17 cellular contexts compared by ENCODE assay signal in genomic region chr2:48284624-48285212, GRCh38. TPM values are rescaled to one million over a fixed set of nuclear protein-coding genes. Genes with fewer than 3 reads are reported as not detected.
DNase-seq lines count a peak whose midpoint lies in the region; ATAC-seq, FAIRE-seq and TF ChIP-seq lines count a peak whose summit lies in the region.
"Had no signal": no experiment of that assay in that cellular context is flagged by ENCODE, and none has a peak within 500 bp of the region (broad histone marks: within the 10 kb centered on the region; RNA-seq: fewer than 3 reads in every experiment).

No MANE protein-coding gene starts in this region.

- no peaks in the 10 kb centered on the region for H3K23me2 ChIP-seq in H1 (ENCODE audit: low read depth, low read length)

- no peak overlapping the region for H3K56ac ChIP-seq in H1 (replicated peaks; ENCODE audit: insufficient read length, low read depth, low read length)

- no peak overlapping the region for H3K4ac ChIP-seq in H1 (replicated peaks; ENCODE audit: insufficient read length, low read depth, low read length)

- 0 out of 2 replicates have a peak, but pooled peaks cover 8% of the 10 kb centered on the region for H3K9me3 ChIP-seq in HUES48 (ENCODE audit: control insufficient read depth, insufficient read depth, low read length)
- H3K9me3 ChIP-seq in H1 (ENCODE audit: insufficient read depth in 2 of 2, low read depth in 1 of 2, low read length in 1 of 2), result no peaks in the 10 kb centered on the region
- H3K9me3 ChIP-seq in HepG2 (ENCODE audit: low read length), result no peaks in the 10 kb centered on the region
- H3K9me3 ChIP-seq: MG63 had no signal

- H3K9ac ChIP-seq in HUES48 (ENCODE audit: low read depth, low read length), result no peak overlapping the region
- H3K9ac ChIP-seq in H1 (replicated peaks in 1 of 4; ENCODE audit: extremely low read depth in 1 of 4, low read depth in 3 of 4, low read length in 3 of 4), result no peak overlapping the region
- H3K9ac ChIP-seq in HepG2 (ENCODE audit: insufficient read depth, low read depth, low read length), result no peak overlapping the region

- CTCF ChIA-PET in H1 (lab: Charles Lee; ENCODE audit: partially characterized antibody), result interaction anchor here (0.9 to 1.2 kb wide), 3 partner anchors 13 to 176 kb away, joined by 3 to 5 read pairs (median 3); no protein-coding TSS in a partner anchor
- CTCF ChIA-PET in HepG2 (lab: Yijun Ruan, JAX; ENCODE audit: low intra/inter-chr PET ratio, low total read pairs), result no interaction called here

- TF ChIP-seq POLR2A in H1 (IDR thresholded peaks at IDR 0.05; ENCODE audit: control extremely low read depth in 1 of 2, low read depth in 2 of 2, low read length in 2 of 2) (no peak), HepG2 (IDR thresholded peaks at IDR 0.05; ENCODE audit: insufficient read depth in 1 of 2, low read depth in 2 of 2, low read length in 2 of 2) (no peak), lower leg skin (IDR thresholded peaks at IDR 0.05) (no peak)

- FAIRE-seq in H1 (lab: Jason Lieb, UNC) (no peak), HepG2 (lab: Jason Lieb, UNC) (no peak)

- peak overlapping the region; percentile 68; the same call in 1 of the 2 replicates for H2BK20ac ChIP-seq in H1 (ENCODE audit: low read length)

- 0 out of 2 replicates have a peak overlapping the region, but pooled peaks have one; percentile 32 for H2BK15ac ChIP-seq in H1 (ENCODE audit: low read length)

- no peak for TF ChIP-seq EP300 in H1 (IDR thresholded peaks at IDR 0.05; ENCODE audit: borderline replicate concordance in 1 of 2, low read depth in 2 of 2, low read length in 2 of 2)
- no peak; a peak in 1 of 4 replicates for TF ChIP-seq EP300 in HepG2 (IDR thresholded peaks at IDR 0.05; ENCODE audit: low read depth in 2 of 2, low read length in 2 of 2)
- no peak for TF ChIP-seq EP300 in HepG2 (CRISPR knock-in tag; IDR thresholded peaks at IDR 0.05; ENCODE audit: borderline replicate concordance)

- H2BK12ac ChIP-seq in H1 (ENCODE audit: low read depth, low read length), result peak overlapping the region; percentile 94; the same call in 1 of the 2 replicates

- TF ChIP-seq RAD21 in H1 (IDR thresholded peaks at IDR 0.05 in 1 of 2, conservative IDR thresholded peaks at IDR 0.05 in 1 of 2; ENCODE audit: low read depth in 2 of 2, low read length in 2 of 2), result no peak
- no peak for TF ChIP-seq RAD21 in HepG2 (CRISPR knock-in tag; IDR thresholded peaks at IDR 0.05)

- BruUV-seq in HepG2 (replicated peaks; lab: Mats Ljungman, UMichigan), result no TSS peak

- no peaks in the 10 kb centered on the region for H3K79me2 ChIP-seq in H1 (ENCODE audit: control insufficient read depth in 1 of 2, insufficient read depth in 2 of 2, low read length in 2 of 2)
- no peaks in the 10 kb centered on the region for H3K79me2 ChIP-seq in HepG2 (ENCODE audit: insufficient read depth, low read length)

- 79% methylated on average over 4 of the region's 4 CpGs; no CpG with 5 or more reads in 1 of the 2 experiments for WGBS in H1 (ENCODE audit: extremely low coverage in 1 of 2, insufficient coverage in 1 of 2, insufficient read length in 1 of 2, insufficient replicate concordance in 2 of 2, low coverage in 1 of 2, low lambda C conversion rate in 2 of 2, missing lambda C conversion rate in 1 of 2), 2 experiments
- WGBS in HepG2 (ENCODE audit: low lambda C conversion rate), result 49% methylated on average over 4 of the region's 4 CpGs
- WGBS in lower leg skin, 2 donors, result 80 to 81% methylated on average over 4 of the region's 4 CpGs

- H3K27me3 ChIP-seq in HUES48 (ENCODE audit: control insufficient read depth, insufficient read depth, low read length) (no peaks in the 10 kb centered on the region), H1 (replicated peaks in 1 of 4; ENCODE audit: control insufficient read depth in 3 of 4, extremely low read depth in 1 of 4, insufficient read depth in 3 of 4, low read length in 3 of 4) (no peaks in the 10 kb centered on the region), HepG2 (ENCODE audit: control insufficient read depth in 1 of 2, insufficient read depth in 2 of 2, low read length in 2 of 2) (no peaks in the 10 kb centered on the region)
- H3K27me3 ChIP-seq: MG63 had no signal

- H3K4me3 ChIP-seq in HUES48 (ENCODE audit: low read depth, low read length), result no peak overlapping the region
- no peak overlapping the region for H3K4me3 ChIP-seq in H1 (ENCODE audit: extremely low read depth in 1 of 4, insufficient read depth in 2 of 4, low read depth in 3 of 4, low read length in 4 of 4)
- no peak overlapping the region for H3K4me3 ChIP-seq in HepG2 (replicated peaks in 1 of 3; ENCODE audit: insufficient read depth in 1 of 3, low read depth in 2 of 3, low read length in 3 of 3)
- no peak overlapping the region for H3K4me3 ChIP-seq in lower leg skin (ENCODE audit: low read depth, poor library complexity, severe bottlenecking)
- H3K4me3 ChIP-seq: MG63 had no signal

- peak; percentile 64; the same call in 2 of the 3 replicates for ATAC-seq in HepG2
- no peak for ATAC-seq in HG02571 (IDR thresholded peaks at IDR 0.05; ENCODE audit: unreplicated experiment)
- no peak for ATAC-seq in Right ventricle myocardium inferior

- POLR2A ChIA-PET in H1 (lab: Charles Lee; ENCODE audit: partially characterized antibody), result no interaction called here
- POLR2A ChIA-PET in HepG2 (lab: Yijun Ruan, JAX), result no interaction called here

- no peak overlapping the region for H4K8ac ChIP-seq in H1 (ENCODE audit: extremely low read depth, insufficient read depth, low read length)

- H3K79me1 ChIP-seq in H1 (ENCODE audit: low read depth, low read length), result no peaks in the 10 kb centered on the region

- H2AK5ac ChIP-seq in H1 (ENCODE audit: low read depth, low read length), result no peak overlapping the region

- H3K36me3 ChIP-seq in HUES48 (ENCODE audit: control insufficient read depth, insufficient read depth, low read length), result no peaks in the 10 kb centered on the region
- no peaks in the 10 kb centered on the region for H3K36me3 ChIP-seq in H1 (ENCODE audit: control insufficient read depth in 2 of 4, insufficient read depth in 4 of 4, low read length in 3 of 4)
- no peaks in the 10 kb centered on the region for H3K36me3 ChIP-seq in HepG2 (replicated peaks in 1 of 2; ENCODE audit: control insufficient read depth in 1 of 2, insufficient read depth in 2 of 2, low read length in 2 of 2)
- H3K36me3 ChIP-seq: MG63 had no signal

- peak overlapping the region; percentile 14 for H3K27ac ChIP-seq in HUES48 (ENCODE audit: low read depth, low read length)
- no peak overlapping the region for H3K27ac ChIP-seq in H1 (ENCODE audit: low read depth, low read length)
- no peak overlapping the region for H3K27ac ChIP-seq in HepG2 (ENCODE audit: extremely low read length, insufficient read depth, low read length)
- H3K27ac ChIP-seq: C4-2B had no signal

- peak overlapping the region; percentile 47; the same call in 1 of the 2 replicates for H2BK5ac ChIP-seq in H1 (ENCODE audit: low read depth, low read length)

- peak; percentile 88 for DNase-seq in G401 (ENCODE audit: low spot score)
- DNase-seq in H1 (ENCODE audit: low read depth in 1 of 2, low spot score in 2 of 2), result no peak
- DNase-seq in HepG2 (ENCODE audit: low spot score), result no peak
- DNase-seq in NCI-H2227 (lab: John Stamatoyannopoulos, UW; ENCODE audit: unreplicated experiment), result no peak
- DNase-seq in lower leg skin (ENCODE audit: low spot score in 2 of 2), result no peak
- no peak for DNase-seq in Right ventricle myocardium inferior (ENCODE audit: missing footprints)
- DNase-seq: DMS153, HCEC 1CT, MG63, NCI-H1092, NCI-H2107, NCI-H226, NCI-H69, RPMI8226 had no signal

- H3K23ac ChIP-seq in H1 (ENCODE audit: insufficient read length), result no peak overlapping the region

- no peak overlapping the region for H4K5ac ChIP-seq in H1 (ENCODE audit: insufficient read length, low read depth, low read length)

- H2AFZ ChIP-seq in H1 (ENCODE audit: low read length) (0 out of 2 replicates have a peak overlapping the region, but pooled peaks have one; percentile 2), HepG2 (ENCODE audit: low read length) (no peak overlapping the region)

- H3K4me1 ChIP-seq in HUES48 (ENCODE audit: control insufficient read depth, insufficient read depth, low read length) (peaks cover 27% of the 10 kb centered on the region), H1 (replicated peaks in 1 of 4; ENCODE audit: control insufficient read depth in 3 of 4, insufficient read depth in 4 of 4, low read length in 3 of 4) (peaks cover 0 to 9% (median 6%) of the 10 kb centered on the region in 4 experiments; a peak in 3 of 7 replicates), HepG2 (ENCODE audit: insufficient read depth, low read length) (peaks cover 13% of the 10 kb centered on the region)

- 0 out of 4 replicates have a peak overlapping the region, but pooled peaks of 1 of the 2 experiments have one; percentile 51 for H3K4me2 ChIP-seq in H1 (ENCODE audit: insufficient read depth in 1 of 2, low read depth in 2 of 2, low read length in 2 of 2)
- H3K4me2 ChIP-seq in HepG2 (ENCODE audit: low read depth, low read length), result no peak overlapping the region

- H2BK120ac ChIP-seq in H1 (replicated peaks; ENCODE audit: low read depth, low read length), result no peak overlapping the region

- H4K20me1 ChIP-seq in H1 (replicated peaks in 1 of 2; ENCODE audit: control insufficient read depth in 1 of 2, insufficient read depth in 2 of 2, low read length in 2 of 2), result no peaks in the 10 kb centered on the region
- H4K20me1 ChIP-seq in HepG2 (ENCODE audit: insufficient read depth, low read length), result no peaks in the 10 kb centered on the region

- intact Hi-C loops in HepG2 (cut with micrococcal nuclease; ENCODE audit: unreplicated experiment), result no loop called here
- intact Hi-C loops in lower leg skin (cut with DNase I; ENCODE audit: low total_unique reads), result no loop called here
- intact Hi-C loops in Right ventricle myocardium inferior (cut with DNase I), result no loop called here

- no peak overlapping the region for H3K14ac ChIP-seq in H1 (ENCODE audit: insufficient read length)

- TF ChIP-seq CTCF in H1 (IDR thresholded peaks at IDR 0.05; ENCODE audit: control extremely low read depth in 1 of 3, insufficient read depth in 1 of 3, low read depth in 1 of 3, low read length in 3 of 3) (no peak), HepG2 (CRISPR knock-in tag; IDR thresholded peaks at IDR 0.05) (no peak), lower leg skin (IDR thresholded peaks at IDR 0.05) (no peak)

- H4K91ac ChIP-seq in H1 (replicated peaks; ENCODE audit: insufficient read length, low read length), result no peak overlapping the region

- peak overlapping the region; percentile 76 for H3K18ac ChIP-seq in H1 (ENCODE audit: extremely low read depth, low read length)

- in situ Hi-C loops in G401 (cut with HindIII; ENCODE audit: low sequenced_read_pairs) (no loop called here), HepG2 (cut with HindIII; ENCODE audit: extremely low pct_ligation_motif_present, low pct_unique_long_range_greater_than_20kb) (no loop called here)

RNA-seq across cellular contexts. Expression of gene FOXN2, which starts 29.8 kb away (rescaled TPM):
- total RNA-seq in G401 (2014; rRNA removed; shearing (Covaris generic)), result 22.5 and 52.8 TPM in 2 replicates
- total RNA-seq in H1 (2021; fragmentation: NEBNext Ultra II Directional; extraction: Animal tissue kit (Norgen Biotek cat#: 25700)), result 25.3 and 26.8 TPM in 2 replicates
- polyA plus RNA-seq in H1 (2011; rRNA removed), result 3.0 and 3.6 TPM in 2 replicates
- 4.7 TPM for polyA plus RNA-seq in H1 (2011; cell fraction: cytosol; rRNA removed)
- 4.2 TPM for polyA plus RNA-seq in H1 (2011; cell fraction: nucleus; rRNA removed)
- 6.0 to 12.4 TPM (median 9.6 TPM) in 4 replicates for polyA plus RNA-seq in H1 (2012, experiment 1 of 2)
- 0.62 TPM for polyA plus RNA-seq in H1 (2012, experiment 2 of 2)
- 9.6 TPM for polyA plus RNA-seq in H1 (2013, experiment 1 of 2)
- polyA plus RNA-seq in H1 (2013, experiment 2 of 2), result 10.0 TPM
- 20.7 and 29.6 TPM in 2 replicates for polyA minus RNA-seq in H1 (2011; rRNA and poly(A)+ RNA removed)
- polyA minus RNA-seq in H1 (2011; cell fraction: cytosol; rRNA and poly(A)+ RNA removed), result 10.6 TPM
- 23.9 TPM for polyA minus RNA-seq in H1 (2011; cell fraction: nucleus; rRNA and poly(A)+ RNA removed)
- 41.9 and 64.2 TPM in 2 replicates for total RNA-seq in HepG2 (2016; rRNA removed; fragmentation: Illumina TruSeq; extraction: Trizol)
- total RNA-seq in HepG2 (2016; cell fraction: cytosol; rRNA removed; fragmentation: Illumina TruSeq; extraction: Trizol; ENCODE audit: low read depth), result 55.0 and 65.0 TPM in 2 replicates
- total RNA-seq in HepG2 (2016; cell fraction: insoluble cytoplasmic fraction; rRNA removed; fragmentation: Illumina TruSeq; extraction: Trizol), result 40.3 and 60.7 TPM in 2 replicates
- 38.6 and 41.7 TPM in 2 replicates for total RNA-seq in HepG2 (2016; cell fraction: membrane; rRNA removed; fragmentation: Illumina TruSeq; extraction: Trizol)
- total RNA-seq in HepG2 (2016; cell fraction: nucleus; rRNA removed; fragmentation: Illumina TruSeq; extraction: Trizol), result 36.1 and 36.8 TPM in 2 replicates
- polyA plus RNA-seq in HepG2 (2011; rRNA removed), result 20.7 and 23.5 TPM in 2 replicates
- 9.1 and 13.6 TPM in 2 replicates for polyA plus RNA-seq in HepG2 (2011; cell fraction: cytosol; rRNA removed)
- 16.6 and 19.6 TPM in 2 replicates for polyA plus RNA-seq in HepG2 (2011; cell fraction: nucleus; rRNA removed)
- polyA plus RNA-seq in HepG2 (2012), result 23.3 and 23.5 TPM in 2 replicates
- polyA plus RNA-seq in HepG2 (2016; cell fraction: cytosol; fragmentation: Illumina TruSeq; extraction: Trizol; ENCODE audit: low read depth), result 0.71 and 1.4 TPM in 2 replicates
- polyA plus RNA-seq in HepG2 (2016; cell fraction: insoluble cytoplasmic fraction; fragmentation: Illumina TruSeq; extraction: Trizol; ENCODE audit: low read depth), result 19.8 and 21.3 TPM in 2 replicates
- polyA plus RNA-seq in HepG2 (2016; cell fraction: membrane; fragmentation: Illumina TruSeq; extraction: Trizol; ENCODE audit: low read depth), result 2.1 and 2.4 TPM in 2 replicates
- 27.3 and 30.6 TPM in 2 replicates for polyA plus RNA-seq in HepG2 (2016; cell fraction: nucleus; fragmentation: Illumina TruSeq; extraction: Trizol; ENCODE audit: insufficient read depth, low read depth)
- 15.0 and 23.6 TPM in 2 replicates for polyA minus RNA-seq in HepG2 (2011; rRNA and poly(A)+ RNA removed; ENCODE audit: low replicate concordance)
- 35.9 and 43.0 TPM in 2 replicates for polyA minus RNA-seq in HepG2 (2011; cell fraction: cytosol; rRNA and poly(A)+ RNA removed)
- polyA minus RNA-seq in HepG2 (2011; cell fraction: nucleus; rRNA and poly(A)+ RNA removed), result 93.5 and 119 TPM in 2 replicates
- total RNA-seq in lower leg skin, result 10 to 100 TPM in 2 of 4 donors, 1 to 10 TPM in 2; 8.9 to 16.8 (median 11.3) TPM
- total RNA-seq in Right ventricle myocardium inferior, result 10.5 TPM
